ENCODE assay signal across 1 cellular context in the genomic region with DNA sequence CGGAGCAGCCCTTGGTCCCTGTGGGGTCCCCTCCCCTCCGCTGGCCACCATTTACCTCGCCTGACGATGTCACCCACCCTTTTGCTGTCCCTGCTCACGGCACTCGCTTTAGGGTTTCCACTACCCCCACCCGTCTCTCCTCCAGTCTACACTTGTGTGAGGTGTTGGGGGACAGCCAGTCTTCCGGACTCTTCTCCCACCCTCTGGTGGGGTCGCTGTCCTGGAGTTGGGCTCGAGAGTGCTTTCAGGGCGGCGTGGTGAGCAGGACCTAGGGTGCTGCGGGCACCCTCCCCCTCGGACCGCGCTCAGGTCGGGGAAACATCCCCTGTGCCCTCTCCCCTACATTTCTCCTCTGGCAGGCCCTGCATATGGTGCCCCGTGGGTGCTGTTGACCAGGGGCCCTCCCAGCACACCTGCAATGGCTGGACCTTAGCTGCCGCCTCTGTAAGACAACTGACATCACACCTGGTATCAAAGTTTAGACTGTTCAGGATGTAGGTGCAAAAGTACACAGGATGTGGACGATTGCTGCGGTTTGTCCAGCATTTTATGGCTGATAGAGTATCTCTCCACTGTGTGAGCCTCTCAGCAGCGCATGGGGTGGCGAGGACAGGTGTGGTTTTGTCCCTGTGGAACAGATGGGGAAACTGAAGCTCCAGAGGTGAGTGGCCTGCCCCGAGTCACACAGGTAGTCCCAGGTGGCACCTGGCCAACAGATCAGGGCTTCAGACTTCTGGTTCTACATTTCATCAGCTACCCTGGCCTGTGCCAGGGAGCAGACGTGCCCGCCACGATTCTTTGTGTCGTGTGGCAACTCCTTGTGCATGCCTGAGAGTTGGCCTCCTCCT.
TF ChIP-seq lines count a peak whose summit lies in the region.

No MANE protein-coding gene starts in this region.

TF ChIP-seq in IMR-90, 13 proteins besides CTCF, POLR2A, EP300 and RAD21:
- TF ChIP-seq MAFK (IDR thresholded peaks at IDR 0.05; ENCODE audit: low read depth, low read length) (no peak), CEBPB (IDR thresholded peaks at IDR 0.05; ENCODE audit: low read depth, low read length) (no peak), CHD1 (IDR thresholded peaks at IDR 0.05; ENCODE audit: low read depth, low read length) (no peak), RFX5 (IDR thresholded peaks at IDR 0.05; ENCODE audit: low read depth, low read length) (no peak), MXI1 (IDR thresholded peaks at IDR 0.05; ENCODE audit: borderline replicate concordance, low read depth, low read length) (no peak)
- TF ChIP-seq, protein P1, sequence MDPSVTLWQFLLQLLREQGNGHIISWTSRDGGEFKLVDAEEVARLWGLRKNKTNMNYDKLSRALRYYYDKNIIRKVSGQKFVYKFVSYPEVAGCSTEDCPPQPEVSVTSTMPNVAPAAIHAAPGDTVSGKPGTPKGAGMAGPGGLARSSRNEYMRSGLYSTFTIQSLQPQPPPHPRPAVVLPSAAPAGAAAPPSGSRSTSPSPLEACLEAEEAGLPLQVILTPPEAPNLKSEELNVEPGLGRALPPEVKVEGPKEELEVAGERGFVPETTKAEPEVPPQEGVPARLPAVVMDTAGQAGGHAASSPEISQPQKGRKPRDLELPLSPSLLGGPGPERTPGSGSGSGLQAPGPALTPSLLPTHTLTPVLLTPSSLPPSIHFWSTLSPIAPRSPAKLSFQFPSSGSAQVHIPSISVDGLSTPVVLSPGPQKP (IDR thresholded peaks at IDR 0.05; ENCODE audit: borderline replicate concordance, low read depth, low read length), result no peak
- TF ChIP-seq, protein P2, sequence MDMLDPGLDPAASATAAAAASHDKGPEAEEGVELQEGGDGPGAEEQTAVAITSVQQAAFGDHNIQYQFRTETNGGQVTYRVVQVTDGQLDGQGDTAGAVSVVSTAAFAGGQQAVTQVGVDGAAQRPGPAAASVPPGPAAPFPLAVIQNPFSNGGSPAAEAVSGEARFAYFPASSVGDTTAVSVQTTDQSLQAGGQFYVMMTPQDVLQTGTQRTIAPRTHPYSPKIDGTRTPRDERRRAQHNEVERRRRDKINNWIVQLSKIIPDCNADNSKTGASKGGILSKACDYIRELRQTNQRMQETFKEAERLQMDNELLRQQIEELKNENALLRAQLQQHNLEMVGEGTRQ (IDR thresholded peaks at IDR 0.05; ENCODE audit: low read depth, low read length), result no peak
